ENCODE assay signal across 8 cellular contexts in the genomic region with DNA sequence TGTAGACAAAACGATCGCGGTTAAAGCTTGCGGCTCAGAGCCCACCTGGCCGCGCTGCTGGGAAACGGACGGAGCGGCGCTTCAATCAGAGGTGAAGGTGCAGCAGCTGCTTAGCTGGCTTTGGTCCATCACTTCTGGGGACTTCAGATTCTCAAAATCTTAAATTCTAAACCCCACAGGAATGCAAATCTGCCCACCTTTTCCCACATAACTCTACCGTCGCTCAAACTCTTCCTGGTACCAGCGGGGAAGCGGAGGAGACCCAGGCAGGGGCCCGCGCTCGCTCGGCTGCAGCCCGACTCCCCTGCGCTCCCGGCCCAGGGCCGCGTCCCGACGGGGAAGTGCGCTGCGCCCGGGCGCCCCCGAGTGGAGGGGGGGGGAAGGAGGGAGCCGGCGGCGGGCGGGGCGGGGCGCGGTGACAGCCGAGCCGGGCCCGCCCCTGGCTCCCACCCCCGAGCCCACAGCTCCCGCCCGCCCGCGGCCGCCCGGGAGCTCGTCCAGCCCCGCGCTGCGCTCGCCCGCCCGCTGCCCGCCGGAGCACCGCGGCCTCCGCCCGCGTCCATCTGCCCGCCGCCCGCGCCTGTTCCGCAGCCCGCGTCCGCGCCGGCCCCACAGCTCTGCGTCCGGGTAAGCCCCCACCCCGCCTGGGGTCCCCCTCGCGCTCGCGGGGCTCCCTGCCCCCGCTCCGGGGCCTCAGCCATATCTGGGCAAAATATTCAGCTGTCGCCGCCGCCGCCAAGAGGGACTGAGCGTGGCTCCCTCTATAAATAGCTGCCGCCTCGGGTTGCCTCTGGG. TPM values are rescaled to one million over a fixed set of nuclear protein-coding genes. Genes with fewer than 3 reads are reported as not detected.
DNase-seq lines count a peak whose midpoint lies in the region; ATAC-seq and TF ChIP-seq lines count a peak whose summit lies in the region.

Gene TMOD1 (plus strand): TSS at position 490 of the 795 bp plus-strand sequence. CDS start 22,523 bp downstream, outside the sequence.

- H3K27ac ChIP-seq in cardiac muscle cell (peak within 1 kb of the TSS; percentile 98), ovary (peak within 1 kb of the TSS; percentile 72 to 80)

- H3K27me3 ChIP-seq in cardiac muscle cell (peaks cover 14% of the 10 kb centered on the region), ovary (no peaks in the 10 kb centered on the region)

- intact Hi-C loops in ovary (cut with DNase I) = loop anchor here in 3 of 4 donors (5.0 kb wide), 2 partner anchors 56 to 96 kb away; no protein-coding TSS in a partner anchor

- H3K4me1 ChIP-seq in cardiac muscle cell (ENCODE audit: low read depth) = peaks cover 29% of the 10 kb centered on the region
- H3K4me1 ChIP-seq in ovary (ENCODE audit: insufficient read depth) = peaks cover 14% of the 10 kb centered on the region

- no peak for TF ChIP-seq EP300 in ovary (IDR thresholded peaks at IDR 0.05)

- no peaks in the 10 kb centered on the region for H3K36me3 ChIP-seq in cardiac muscle cell
- no peaks in the 10 kb centered on the region for H3K36me3 ChIP-seq in ovary

- TF ChIP-seq CTCF in cardiac muscle cell (IDR thresholded peaks at IDR 0.05; ENCODE audit: low read depth, low read length) (no peak), ovary (IDR thresholded peaks at IDR 0.05) (no peak)

- peak; percentile 21 for DNase-seq in CMK (ENCODE audit: low read depth)
- peak; percentile 78 for DNase-seq in OCI-M1 (lab: John Stamatoyannopoulos, UW)
- peak; percentile 41 for DNase-seq in activated naive CD4-positive, alpha-beta T cell treated with anti-CD3 and anti-CD28 coated beads, Interleukin-2, amount 50 U/mL, for 16 hours
- peak; percentile 49 to 90 for DNase-seq in cardiac muscle cell (ENCODE audit: low read depth in 1 of 2, low spot score in 1 of 2)
- peak; percentile 76 to 84 (median 80) for DNase-seq in ovary
- no peak for DNase-seq in GOT3 (lab: John Stamatoyannopoulos, UW)

- H3K4me3 ChIP-seq in cardiac muscle cell = peak within 1 kb of the TSS; percentile 86
- peak within 1 kb of the TSS; percentile 93 for H3K4me3 ChIP-seq in ovary

- peak; percentile 66 for ATAC-seq in GM19395 (IDR thresholded peaks at IDR 0.05; ENCODE audit: unreplicated experiment)
- ATAC-seq in HG03520 (IDR thresholded peaks at IDR 0.05; ENCODE audit: unreplicated experiment) = peak; percentile 42

- 1% methylated on average over 30 to 85 of the region's 87 CpGs for WGBS in ovary, 3 donors

- no peaks in the 10 kb centered on the region for H3K9me3 ChIP-seq in cardiac muscle cell (ENCODE audit: low read depth)
- no peaks in the 10 kb centered on the region for H3K9me3 ChIP-seq in ovary

- TF ChIP-seq POLR2A in ovary (IDR thresholded peaks at IDR 0.05) = peak; percentile 8

RNA-seq across cellular contexts. Expression of gene TMOD1, which starts in this region (rescaled TPM):
- total RNA-seq in cardiac muscle cell (61.4 and 75.7 TPM in 2 replicates), ovary (10 to 100 TPM; 37.1 to 76.9 (median 64.0) TPM)
- polyA plus RNA-seq in cardiac muscle cell (168 and 219 TPM in 2 replicates), ovary (10 to 100 TPM; 56.8 to 77.2 TPM)
